ENCODE assay signal across 9 cellular contexts in the genomic region with DNA sequence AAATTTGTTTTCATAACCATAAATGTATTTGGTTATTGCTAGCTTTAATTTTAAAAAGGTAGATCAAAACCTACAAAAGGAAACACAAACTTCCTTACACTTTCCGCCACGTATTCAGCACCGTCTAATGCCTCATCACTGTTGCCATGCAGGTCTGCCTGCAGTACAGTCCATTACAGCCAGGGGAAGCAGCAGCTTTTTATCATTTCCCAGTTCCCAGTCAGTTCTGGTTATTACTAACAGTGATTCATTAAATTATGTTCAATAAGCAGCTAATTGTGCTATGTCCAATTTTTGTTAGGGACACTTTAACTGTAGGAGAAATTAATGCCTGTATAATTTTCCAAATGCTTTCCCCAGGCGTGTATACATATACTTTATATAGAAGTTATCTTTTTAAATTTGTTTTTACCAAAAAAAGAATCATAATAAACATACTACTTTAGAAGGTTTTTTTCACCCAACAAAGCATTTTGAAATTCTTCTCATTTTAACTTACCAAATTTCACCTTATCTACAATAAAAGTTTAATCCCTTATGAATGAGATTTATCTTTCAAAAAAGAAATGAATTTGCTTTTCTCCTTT.
DNase-seq lines count a peak whose midpoint lies in the region; ATAC-seq and TF ChIP-seq lines count a peak whose summit lies in the region.
"Had no signal": no experiment of that assay in that cellular context is flagged by ENCODE, and none has a peak within 500 bp of the region (broad histone marks: within the 10 kb centered on the region; RNA-seq: fewer than 3 reads in every experiment).

No MANE protein-coding gene starts in this region.

- no peaks in the 10 kb centered on the region for H3K9me3 Mint-ChIP-seq in activated T-cell treated with anti-CD3 and anti-CD28 coated beads, Interleukin-2, amount 50 U/mL, for 24 hours
- H3K9me3 Mint-ChIP-seq: T-helper 1 cell treated with Interleukin-12 subunit alpha and Interleukin-12 subunit beta and Interleukin-4 antibody, amounts not matched to agents 30 μg/mL and 1 μg/mL, for 36 hours had no signal

- H3K27ac Mint-ChIP-seq in activated T-cell treated with anti-CD3 and anti-CD28 coated beads, Interleukin-2, amount 50 U/mL, for 24 hours, result no peak overlapping the region
- H3K27ac Mint-ChIP-seq: T-helper 1 cell treated with Interleukin-12 subunit alpha and Interleukin-12 subunit beta and Interleukin-4 antibody, amounts not matched to agents 30 μg/mL and 1 μg/mL, for 36 hours had no signal

- ATAC-seq in GM18508 (IDR thresholded peaks at IDR 0.05; ENCODE audit: insufficient read depth, unreplicated experiment), result peak; percentile 87
- peak; percentile 84 for ATAC-seq in HG02943 (IDR thresholded peaks at IDR 0.05; ENCODE audit: low read depth, unreplicated experiment)
- ATAC-seq in omental fat pad (ENCODE audit: low FRiP score), result peak; percentile 72

- peak overlapping the region; percentile 74 for H3K27ac ChIP-seq in vagina

- no peak for TF ChIP-seq POLR2A in vagina (IDR thresholded peaks at IDR 0.05)

- H3K36me3 ChIP-seq in vagina, result no peaks in the 10 kb centered on the region

- TF ChIP-seq CTCF in omental fat pad (IDR thresholded peaks at IDR 0.05) (peak in 2 of 3 donors; percentile 64 to 95), vagina (IDR thresholded peaks at IDR 0.05) (peak; percentile 81 to 91 (median 85))

- no peak overlapping the region for H3K4me3 Mint-ChIP-seq in activated T-cell treated with anti-CD3 and anti-CD28 coated beads, Interleukin-2, amount 50 U/mL, for 24 hours
- H3K4me3 Mint-ChIP-seq: T-helper 1 cell treated with Interleukin-12 subunit alpha and Interleukin-12 subunit beta and Interleukin-4 antibody, amounts not matched to agents 30 μg/mL and 1 μg/mL, for 36 hours had no signal

- peaks cover 38% of the 10 kb centered on the region for H3K4me1 ChIP-seq in vagina

- peaks cover 9% of the 10 kb centered on the region for H3K4me1 Mint-ChIP-seq in activated T-cell treated with anti-CD3 and anti-CD28 coated beads, Interleukin-2, amount 50 U/mL, for 24 hours (ENCODE audit: low read depth)

- DNase-seq in AG20443 (ENCODE audit: low spot score) (peak; percentile 77), NCI-H748 (lab: John Stamatoyannopoulos, UW; ENCODE audit: unreplicated experiment) (peak; percentile 29), fibroblast of the conjunctiva (ENCODE audit: low read depth) (peak; percentile 77), omental fat pad (ENCODE audit: low spot score) (peak; percentile 38), vagina (ENCODE audit: extremely low spot score in 2 of 2) (no peak)
- peak; percentile 41 for DNase-seq in activated T-cell treated with anti-CD3 and anti-CD28 coated beads, Interleukin-2, amount 50 U/mL, for 24 hours

- H3K27me3 ChIP-seq in vagina, result no peaks in the 10 kb centered on the region

- H3K4me3 ChIP-seq in vagina, result no peak overlapping the region

- no peaks in the 10 kb centered on the region for H3K27me3 Mint-ChIP-seq in activated T-cell treated with anti-CD3 and anti-CD28 coated beads, Interleukin-2, amount 50 U/mL, for 24 hours

- intact Hi-C loops in vagina (cut with DNase I), result loop anchor here (10.0 kb wide), 1 partner anchor 220 kb away; no protein-coding TSS in a partner anchor

- H3K9me3 ChIP-seq in vagina, result no peaks in the 10 kb centered on the region

- H3K36me3 Mint-ChIP-seq in activated T-cell treated with anti-CD3 and anti-CD28 coated beads, Interleukin-2, amount 50 U/mL, for 24 hours (ENCODE audit: low read depth), result no peaks in the 10 kb centered on the region

Comparison
In these comparisons a context has a peak if more than half of its experiments do, and no peak if none do; other contexts are left out.
1. DNase-seq: peak in AG20443 (single experiment), NCI-H748 (single experiment), activated T-cell treated with anti-CD3 and anti-CD28 coated beads, Interleukin-2, amount 50 U/mL, for 24 hours (single experiment), fibroblast of the conjunctiva (single experiment) and omental fat pad (single experiment); none in vagina (0 of 2).
2. Peak in every context shown above with its lines, with median percentiles within 50 percentile points of each other: ATAC-seq.